Comparison of ENCODE assay signal across 8 cellular contexts in genomic region chr5:91182763-91183162, GRCh38.
DNase-seq lines count a peak whose midpoint lies in the region; ATAC-seq and TF ChIP-seq lines count a peak whose summit lies in the region.

No MANE protein-coding gene starts in this region.

- H3K9ac ChIP-seq in skeletal muscle tissue (ENCODE audit: low read depth in 1 of 3, low read length in 3 of 3) = no peak overlapping the region
- H3K9ac ChIP-seq in PC-3 (ENCODE audit: low read length) = no peak overlapping the region

- H3K4me3 ChIP-seq in AG09309 (ENCODE audit: control insufficient read depth, low read depth, low read length) (no peak overlapping the region), epithelial cell of proximal tubule (ENCODE audit: low read depth, low read length) (no peak overlapping the region), skeletal muscle tissue (ENCODE audit: low read length in 3 of 3) (no peak overlapping the region), PC-3 (ENCODE audit: low read length) (no peak overlapping the region)

- H3F3A ChIP-seq in PC-3 (ENCODE audit: low read length, unreplicated experiment) = no peaks in the 10 kb centered on the region

- intact Hi-C loops in posterior vena cava (cut with DNase I) = no loop called here
- intact Hi-C loops in PC-3 (cut with micrococcal nuclease) = no loop called here

- no peak overlapping the region for H3K4me2 ChIP-seq in PC-3 (ENCODE audit: low read length)

- H2AFZ ChIP-seq in PC-3 (ENCODE audit: low read length) = no peak overlapping the region

- H3K9me2 ChIP-seq in PC-3 (replicated peaks; ENCODE audit: low read length) = no peaks in the 10 kb centered on the region

- no peaks in the 10 kb centered on the region for H4K20me1 ChIP-seq in PC-3 (ENCODE audit: low read length)

- no peaks in the 10 kb centered on the region for H3K79me2 ChIP-seq in PC-3 (ENCODE audit: low read length)

- CTCF ChIA-PET in PC-3 (lab: Charles Lee) = no interaction called here

- ATAC-seq in GM19372 (IDR thresholded peaks at IDR 0.05; ENCODE audit: low read depth, unreplicated experiment) = peak; percentile 49
- no peak for ATAC-seq in PC-3

- peak overlapping the region; percentile 37 for H3K27ac ChIP-seq in skeletal muscle tissue (ENCODE audit: low read depth, low read length)
- no peak overlapping the region for H3K27ac ChIP-seq in PC-3 (ENCODE audit: low read length)

- TF ChIP-seq CTCF in AG09309 (IDR thresholded peaks at IDR 0.05; ENCODE audit: control insufficient read depth, insufficient read depth, low read depth, low read length, missing control alignments) = peak; percentile 27
- peak; percentile 14 for TF ChIP-seq CTCF in epithelial cell of proximal tubule (conservative IDR thresholded peaks at IDR 0.05; ENCODE audit: low read depth, low read length)
- TF ChIP-seq CTCF in PC-3 (conservative IDR thresholded peaks at IDR 0.05; ENCODE audit: low read depth, low read length) = no peak

- DNase-seq in AG09309 (ENCODE audit: low read depth) = peak; percentile 16
- peak; percentile 57 for DNase-seq in HT-29 (ENCODE audit: low spot score)
- no peak for DNase-seq in epithelial cell of proximal tubule (ENCODE audit: low read depth)
- DNase-seq in posterior vena cava (ENCODE audit: low spot score) = no peak
- DNase-seq in PC-3 = no peak
- no peak for DNase-seq in activated CD4-positive, alpha-beta T cell treated with anti-CD3 and anti-CD28 coated beads for 48 hours

- H3K27me3 ChIP-seq in skeletal muscle tissue (ENCODE audit: control insufficient read depth in 3 of 3, insufficient read depth in 3 of 3, low read length in 3 of 3) = no peaks in the 10 kb centered on the region
- no peaks in the 10 kb centered on the region for H3K27me3 ChIP-seq in PC-3 (ENCODE audit: low read length)

- H3K9me3 ChIP-seq in skeletal muscle tissue (ENCODE audit: control insufficient read depth in 3 of 3, low read length in 3 of 3) = no peaks in the 10 kb centered on the region
- no peaks in the 10 kb centered on the region for H3K9me3 ChIP-seq in PC-3 (ENCODE audit: low read length)

- POLR2A ChIA-PET in PC-3 (lab: Charles Lee; ENCODE audit: unreplicated experiment) = no interaction called here

- BruUV-seq in PC-3 (replicated peaks; lab: Mats Ljungman, UMichigan) = no TSS peak

- H3K36me3 ChIP-seq in skeletal muscle tissue (ENCODE audit: control insufficient read depth in 3 of 3, insufficient read depth in 3 of 3, low read length in 3 of 3) = no peaks in the 10 kb centered on the region
- no peaks in the 10 kb centered on the region for H3K36me3 ChIP-seq in PC-3 (ENCODE audit: low read depth, low read length)

- H3K4me1 ChIP-seq in skeletal muscle tissue (ENCODE audit: control insufficient read depth in 3 of 3, insufficient read depth in 3 of 3, low read length in 3 of 3) (peaks cover 0 to 4% (median 0%) of the 10 kb centered on the region in 3 donors), PC-3 (ENCODE audit: insufficient read depth, low read length) (no peaks in the 10 kb centered on the region)

Comparison
In these comparisons a context has a peak if more than half of its experiments do, and no peak if none do; other contexts are left out.
1. DNase-seq: peak in AG09309 (single experiment) and HT-29 (single experiment); none in epithelial cell of proximal tubule (single experiment), posterior vena cava (single experiment), PC-3 (single experiment) and activated CD4-positive, alpha-beta T cell treated with anti-CD3 and anti-CD28 coated beads for 48 hours (single experiment).